In genomic region chr3:111077384-111077783, GRCh38 we compare ENCODE assay signal across 23 cellular contexts.
"Had no signal": no experiment of that assay in that cellular context is flagged by ENCODE, and none has a peak within 500 bp of the region (broad histone marks: within the 10 kb centered on the region; RNA-seq: fewer than 3 reads in every experiment).

No MANE protein-coding gene starts in this region.

- H3K4me3 Mint-ChIP-seq: activated T-cell treated with anti-CD3 and anti-CD28 coated beads, Interleukin-2, amount 50 U/mL, for 72 hours; central memory CD8-positive, alpha-beta T cell; dendritic cell treated with granulocyte-macrophage colony-stimulating factor and Interleukin-4, amounts not matched to agents 40 ng/mL and 50 ng/mL, for 4 days; naive thymus-derived CD8-positive, alpha-beta T cell had no signal

- H3K9me3 Mint-ChIP-seq: activated naive CD4-positive, alpha-beta T cell treated with anti-CD3 and anti-CD28 coated beads, Interleukin-2, amount 50 U/mL, for 72 hours; activated T-cell treated with anti-CD3 and anti-CD28 coated beads, Interleukin-2, amount 50 U/mL, for 72 hours; central memory CD8-positive, alpha-beta T cell; dendritic cell treated with granulocyte-macrophage colony-stimulating factor and Interleukin-4, amounts not matched to agents 40 ng/mL and 50 ng/mL, for 4 days; naive thymus-derived CD8-positive, alpha-beta T cell had no signal

- H3K27me3 Mint-ChIP-seq: progenitor cell of endocrine pancreas had no signal

- ATAC-seq: activated naive CD4-positive, alpha-beta T cell treated with anti-CD3 and anti-CD28 coated beads, Interleukin-2, amount 50 U/mL, for 72 hours; activated T-cell treated with anti-CD3 and anti-CD28 coated beads, Interleukin-2, amount 50 U/mL, for 72 hours; gastrocnemius medialis; left ventricle myocardium superior; naive thymus-derived CD8-positive, alpha-beta T cell had no signal

- DNase-seq: activated CD4-positive, alpha-beta T cell treated with anti-CD3 and anti-CD28 coated beads for 4 hours; activated CD4-positive, alpha-beta T cell treated with anti-CD3 and anti-CD28 coated beads, Interleukin-2, amount 50 U/mL, for 4 hours; activated naive CD4-positive, alpha-beta T cell; activated T-cell treated with anti-CD3 and anti-CD28 coated beads for 4 hours; activated T-cell treated with anti-CD3 and anti-CD28 coated beads, Interleukin-2, amount 50 U/mL, for 72 hours; effector CD4-positive, alpha-beta T cell; esophagus squamous epithelium; gastrocnemius medialis; islet precursor cell; left ventricle myocardium superior; mammary epithelial cell; naive thymus-derived CD8-positive, alpha-beta T cell; ovary; sigmoid colon; stimulated activated CD4-positive, alpha-beta T cell treated with anti-CD3 and anti-CD28 coated beads, Interleukin-1b, Interleukin-23, amount 100 ng/mL, for 48 hours; stimulated activated naive CD4-positive, alpha-beta T cell; T-helper 1 cell had no signal

- FAIRE-seq: bronchial epithelial cell, urothelium cell line had no signal

- H3K27ac Mint-ChIP-seq: activated naive CD4-positive, alpha-beta T cell treated with anti-CD3 and anti-CD28 coated beads, Interleukin-2, amount 50 U/mL, for 72 hours; activated T-cell treated with anti-CD3 and anti-CD28 coated beads, Interleukin-2, amount 50 U/mL, for 72 hours; dendritic cell treated with granulocyte-macrophage colony-stimulating factor and Interleukin-4, amounts not matched to agents 40 ng/mL and 50 ng/mL, for 4 days; naive thymus-derived CD8-positive, alpha-beta T cell; progenitor cell of endocrine pancreas had no signal
